In genomic region chr14:104756477-104757237, GRCh38 we compare ENCODE assay signal across 21 cellular contexts. TPM values are rescaled to one million over a fixed set of nuclear protein-coding genes. Genes with fewer than 3 reads are reported as not detected.
DNase-seq lines count a peak whose midpoint lies in the region; ATAC-seq and TF ChIP-seq lines count a peak whose summit lies in the region.
"Had no signal": no experiment of that assay in that cellular context is flagged by ENCODE, and none has a peak within 500 bp of the region (broad histone marks: within the 10 kb centered on the region; RNA-seq: fewer than 3 reads in every experiment).

No MANE protein-coding gene starts in this region.

- H4K8ac ChIP-seq in neuronal stem cell (ENCODE audit: low read depth, low read length) = peak overlapping the region; percentile 9

- no peaks in the 10 kb centered on the region for H3K9me2 ChIP-seq in GM23338 (ENCODE audit: insufficient read depth)

- intact Hi-C loops in activated CD4-positive, alpha-beta T cell treated with anti-CD3 and anti-CD28 coated beads for 36 hours (cut with DNase I, micrococcal nuclease) = no loop called here
- intact Hi-C loops in activated T-helper 1 cell treated with anti-CD3 and anti-CD28 coated beads, Interleukin-12 subunit alpha, Interleukin-12 subunit beta, Interleukin-2, Interleukin-4 antibody, amounts not matched to agents 30 ng/mL and 10 ng/mL and 1 ng/mL, durations not matched to agents 14 hours and 24 hours and 36 hours (cut with micrococcal nuclease) = no loop called here
- intact Hi-C loops in posterior vena cava (cut with DNase I) = no loop called here

- no peaks in the 10 kb centered on the region for H3K9me3 Mint-ChIP-seq in activated CD4-positive, alpha-beta T cell treated with anti-CD3 and anti-CD28 coated beads for 36 hours (ENCODE audit: low read depth)
- H3K9me3 Mint-ChIP-seq in activated T-helper 1 cell treated with anti-CD3 and anti-CD28 coated beads, Interleukin-12 subunit alpha, Interleukin-12 subunit beta, Interleukin-2, Interleukin-4 antibody, amounts not matched to agents 30 ng/mL and 10 ng/mL and 1 ng/mL, durations not matched to agents 14 hours and 24 hours and 36 hours = no peaks in the 10 kb centered on the region
- H3K9me3 Mint-ChIP-seq in GM23338 = peaks cover 5% of the 10 kb centered on the region; the same call in 2 of the 3 replicates
- H3K9me3 Mint-ChIP-seq: activated T-cell treated with anti-CD3 and anti-CD28 coated beads, Interleukin-2, amount 50 U/mL, for 72 hours; natural killer cell; type B pancreatic cell had no signal

- no peak for DNase-seq in activated CD4-positive, alpha-beta T cell treated with anti-CD3 and anti-CD28 coated beads for 36 hours
- DNase-seq in activated CD4-positive, alpha-beta T cell treated with anti-CD3 and anti-CD28 coated beads, Interleukin-2, amount 50 U/mL, for 1 hour = no peak
- DNase-seq in DND-41 (peak; percentile 82), neuronal stem cell (ENCODE audit: low spot score) (no peak), posterior vena cava (ENCODE audit: low spot score) (no peak), GM23338 (ENCODE audit: low spot score) (no peak)
- no peak for DNase-seq in activated T-helper 1 cell treated with anti-CD3 and anti-CD28 coated beads, Interleukin-12 subunit alpha, Interleukin-12 subunit beta, Interleukin-2, Interleukin-4 antibody, amounts not matched to agents 30 ng/mL and 10 ng/mL and 1 ng/mL, durations not matched to agents 14 hours and 24 hours and 36 hours (ENCODE audit: low spot score)
- DNase-seq: activated CD4-positive, alpha-beta T cell treated with anti-CD3 and anti-CD28 coated beads, Interleukin-2, amount 50 U/mL, for 48 hours; activated T-cell treated with anti-CD3 and anti-CD28 coated beads, Interleukin-2, amount 50 U/mL, for 72 hours; brain microvascular endothelial cell; Calu3; EL; MG63; natural killer cell; NCI-H1436 treated with DMSO at 0.1 percent for 48 hours; NCI-H2171 treated with DMSO at 0.1 percent for 48 hours; NCI-H69; stimulated activated CD4-positive, alpha-beta T cell treated with anti-CD3 and anti-CD28 coated beads, Interleukin-1b, Interleukin-23, amount 100 ng/mL, for 48 hours; stomach had no signal

- no peak for TF ChIP-seq CTCF in DND-41 (IDR thresholded peaks at IDR 0.05; ENCODE audit: borderline replicate concordance, extremely low read depth, low read length, poor library complexity, severe bottlenecking)
- TF ChIP-seq CTCF in GM23338 (conservative IDR thresholded peaks at IDR 0.05; ENCODE audit: low read depth in 2 of 2) = no peak

- peak overlapping the region; percentile 46 for H3K23ac ChIP-seq in neuronal stem cell (ENCODE audit: low read depth, low read length, poor library complexity)

- peak overlapping the region; percentile 35 for H3K9ac ChIP-seq in DND-41 (ENCODE audit: low read depth, low read length)
- H3K9ac ChIP-seq in neuronal stem cell (ENCODE audit: low read depth, low read length, poor library complexity) = no peak overlapping the region

- no peak overlapping the region for H2AK5ac ChIP-seq in neuronal stem cell (ENCODE audit: low read depth, low read length)

- no peak overlapping the region for H3K18ac ChIP-seq in neuronal stem cell (ENCODE audit: low read length)

- H4K91ac ChIP-seq in neuronal stem cell (ENCODE audit: low read depth, low read length, poor library complexity) = no peak overlapping the region

- H3K27me3 Mint-ChIP-seq in activated CD4-positive, alpha-beta T cell treated with anti-CD3 and anti-CD28 coated beads for 36 hours = no peaks in the 10 kb centered on the region
- no peaks in the 10 kb centered on the region for H3K27me3 Mint-ChIP-seq in activated T-helper 1 cell treated with anti-CD3 and anti-CD28 coated beads, Interleukin-12 subunit alpha, Interleukin-12 subunit beta, Interleukin-2, Interleukin-4 antibody, amounts not matched to agents 30 ng/mL and 10 ng/mL and 1 ng/mL, durations not matched to agents 14 hours and 24 hours and 36 hours (ENCODE audit: insufficient read depth)
- peaks cover 33% of the 10 kb centered on the region for H3K27me3 Mint-ChIP-seq in GM23338 (ENCODE audit: insufficient read depth, low read depth, poor library complexity)
- H3K27me3 Mint-ChIP-seq: type B pancreatic cell had no signal

- H3K4ac ChIP-seq in neuronal stem cell (ENCODE audit: low read length) = no peak overlapping the region

- H3K36me3 ChIP-seq in DND-41 (ENCODE audit: insufficient read depth, low read length) (peaks cover 74% of the 10 kb centered on the region), neuronal stem cell (replicated peaks in 1 of 2; ENCODE audit: control insufficient read depth in 2 of 2, insufficient read depth in 2 of 2, low read length in 2 of 2) (peaks cover 41 to 74% of the 10 kb centered on the region in 2 donors), GM23338 (ENCODE audit: insufficient read depth) (no peaks in the 10 kb centered on the region)

- H2BK120ac ChIP-seq in neuronal stem cell (ENCODE audit: low read depth, low read length) = no peak overlapping the region

- peaks cover 75% of the 10 kb centered on the region for H3K79me2 ChIP-seq in DND-41 (ENCODE audit: insufficient read depth, low read length)
- H3K79me2 ChIP-seq in GM23338 (replicated peaks; ENCODE audit: insufficient read depth) = peaks cover 39% of the 10 kb centered on the region

- H4K20me1 ChIP-seq in DND-41 (ENCODE audit: insufficient read depth, low read length) = peaks cover 79% of the 10 kb centered on the region
- peaks cover 11% of the 10 kb centered on the region for H4K20me1 ChIP-seq in GM23338 (replicated peaks; ENCODE audit: insufficient read depth)

- peaks cover 33% of the 10 kb centered on the region for H3K4me1 Mint-ChIP-seq in activated CD4-positive, alpha-beta T cell treated with anti-CD3 and anti-CD28 coated beads for 36 hours
- peaks cover 21% of the 10 kb centered on the region for H3K4me1 Mint-ChIP-seq in activated T-helper 1 cell treated with anti-CD3 and anti-CD28 coated beads, Interleukin-12 subunit alpha, Interleukin-12 subunit beta, Interleukin-2, Interleukin-4 antibody, amounts not matched to agents 30 ng/mL and 10 ng/mL and 1 ng/mL, durations not matched to agents 14 hours and 24 hours and 36 hours (ENCODE audit: low read depth)
- H3K4me1 Mint-ChIP-seq in GM23338 = peaks cover 30% of the 10 kb centered on the region

- peaks cover 36% of the 10 kb centered on the region for H3K36me3 Mint-ChIP-seq in activated CD4-positive, alpha-beta T cell treated with anti-CD3 and anti-CD28 coated beads for 36 hours (ENCODE audit: low read depth)
- H3K36me3 Mint-ChIP-seq in activated T-helper 1 cell treated with anti-CD3 and anti-CD28 coated beads, Interleukin-12 subunit alpha, Interleukin-12 subunit beta, Interleukin-2, Interleukin-4 antibody, amounts not matched to agents 30 ng/mL and 10 ng/mL and 1 ng/mL, durations not matched to agents 14 hours and 24 hours and 36 hours (ENCODE audit: low read depth) = peaks cover 15% of the 10 kb centered on the region
- H3K36me3 Mint-ChIP-seq in GM23338 (ENCODE audit: low read depth) = peaks cover 66% of the 10 kb centered on the region
- H3K36me3 Mint-ChIP-seq: natural killer cell had no signal

- no peak overlapping the region for H2AFZ ChIP-seq in DND-41 (ENCODE audit: low read depth, low read length)
- no peak overlapping the region for H2AFZ ChIP-seq in neuronal stem cell (ENCODE audit: low read length)
- no peak overlapping the region for H2AFZ ChIP-seq in GM23338

- H3K4me3 Mint-ChIP-seq in activated CD4-positive, alpha-beta T cell treated with anti-CD3 and anti-CD28 coated beads for 36 hours = no peak overlapping the region
- peak overlapping the region; percentile 33 for H3K4me3 Mint-ChIP-seq in activated T-helper 1 cell treated with anti-CD3 and anti-CD28 coated beads, Interleukin-12 subunit alpha, Interleukin-12 subunit beta, Interleukin-2, Interleukin-4 antibody, amounts not matched to agents 30 ng/mL and 10 ng/mL and 1 ng/mL, durations not matched to agents 14 hours and 24 hours and 36 hours
- no peak overlapping the region for H3K4me3 Mint-ChIP-seq in GM23338
- H3K4me3 Mint-ChIP-seq: natural killer cell had no signal

- no peaks in the 10 kb centered on the region for H3F3A ChIP-seq in GM23338 (replicated peaks; ENCODE audit: low read depth)

- H2BK5ac ChIP-seq in neuronal stem cell (ENCODE audit: low read length) = no peak overlapping the region

- no peak overlapping the region for H3K14ac ChIP-seq in neuronal stem cell (ENCODE audit: low read length)

- no peak overlapping the region for H2BK15ac ChIP-seq in neuronal stem cell (ENCODE audit: low read length)

- H3K4me1 ChIP-seq in DND-41 (ENCODE audit: insufficient read depth, low read length) = peaks cover 53% of the 10 kb centered on the region
- H3K4me1 ChIP-seq in neuronal stem cell (ENCODE audit: control insufficient read depth in 2 of 2, insufficient read depth in 1 of 2, low read depth in 1 of 2, low read length in 2 of 2) = peaks cover 12 to 16% of the 10 kb centered on the region in 2 donors
- peaks cover 6% of the 10 kb centered on the region; the same call in 1 of the 2 replicates for H3K4me1 ChIP-seq in GM23338 (ENCODE audit: insufficient read depth)

- H3K4me2 ChIP-seq in DND-41 (ENCODE audit: insufficient read depth, low read length) (peak overlapping the region; percentile 86), neuronal stem cell (ENCODE audit: insufficient read depth, low read length, poor library complexity, severe bottlenecking) (no peak overlapping the region), GM23338 (no peak overlapping the region)

- H3K27ac ChIP-seq in DND-41 (ENCODE audit: low read length) (peak overlapping the region; percentile 72), neuronal stem cell (replicated peaks; ENCODE audit: low read length) (no peak overlapping the region), GM23338 (ENCODE audit: low read depth) (no peak overlapping the region)
- H3K27ac ChIP-seq: brain microvascular endothelial cell, stomach had no signal

- H3K27ac Mint-ChIP-seq in activated CD4-positive, alpha-beta T cell treated with anti-CD3 and anti-CD28 coated beads for 36 hours = peak overlapping the region; percentile 24
- H3K27ac Mint-ChIP-seq in activated T-helper 1 cell treated with anti-CD3 and anti-CD28 coated beads, Interleukin-12 subunit alpha, Interleukin-12 subunit beta, Interleukin-2, Interleukin-4 antibody, amounts not matched to agents 30 ng/mL and 10 ng/mL and 1 ng/mL, durations not matched to agents 14 hours and 24 hours and 36 hours = peak overlapping the region; percentile 65
- H3K27ac Mint-ChIP-seq in GM23338 = no peak overlapping the region
- H3K27ac Mint-ChIP-seq: activated T-cell treated with anti-CD3 and anti-CD28 coated beads, Interleukin-2, amount 50 U/mL, for 72 hours; natural killer cell; type B pancreatic cell had no signal

- POLR2A ChIA-PET in activated CD4-positive, alpha-beta T cell treated with anti-CD3 and anti-CD28 coated beads for 36 hours (lab: Charles Lee) = no interaction called here

- H3K79me1 ChIP-seq in neuronal stem cell (ENCODE audit: low read depth, low read length) = peaks cover 44% of the 10 kb centered on the region

- no peak overlapping the region for H2BK12ac ChIP-seq in neuronal stem cell (ENCODE audit: low read length)

- H3K4me3 ChIP-seq in DND-41 (ENCODE audit: low read depth in 1 of 2, low read length in 2 of 2) (0 out of 4 replicates have a peak overlapping the region, but pooled peaks of 1 of the 2 experiments have one; percentile 33), neuronal stem cell (ENCODE audit: low read length in 2 of 2) (peak overlapping the region in 1 of 2 donors; percentile 3), GM23338 (no peak overlapping the region)
- H3K4me3 ChIP-seq: MG63, stomach had no signal

- no peaks in the 10 kb centered on the region for H3K27me3 ChIP-seq in DND-41 (ENCODE audit: insufficient read depth, low read length, poor library complexity)
- no peaks in the 10 kb centered on the region for H3K27me3 ChIP-seq in neuronal stem cell (ENCODE audit: control insufficient read depth in 3 of 3, insufficient read depth in 3 of 3, low read depth in 1 of 3, low read length in 3 of 3)
- H3K27me3 ChIP-seq in GM23338 (ENCODE audit: insufficient read depth) = no peaks in the 10 kb centered on the region
- H3K27me3 ChIP-seq: brain microvascular endothelial cell, MG63, stomach had no signal

- WGBS in neuronal stem cell (ENCODE audit: extremely low coverage in 2 of 2, insufficient read length in 2 of 2, insufficient replicate concordance in 1 of 2), 2 donors = no CpG with 5 or more reads among the region's 27 CpGs

- H3K9me3 ChIP-seq in DND-41 (ENCODE audit: insufficient read depth, low read length, severe bottlenecking) (no peaks in the 10 kb centered on the region), neuronal stem cell (replicated peaks in 1 of 2; ENCODE audit: control insufficient read depth in 2 of 2, insufficient read depth in 1 of 2, low read depth in 1 of 2, low read length in 2 of 2) (peaks cover 0 to 3% of the 10 kb centered on the region in 2 donors)
- H3K9me3 ChIP-seq: MG63, stomach had no signal

- CTCF ChIA-PET in activated CD4-positive, alpha-beta T cell treated with anti-CD3 and anti-CD28 coated beads for 36 hours (lab: Charles Lee) = interaction anchor here (0.6 to 1.1 kb wide), 2 partner anchors 12 to 1164 kb away, joined by 3 to 4 read pairs; no protein-coding TSS in a partner anchor

- ATAC-seq in activated CD4-positive, alpha-beta T cell treated with anti-CD3 and anti-CD28 coated beads for 36 hours = no peak
- ATAC-seq in DND-41 (ENCODE audit: insufficient read depth, low read depth) = peak; percentile 18
- no peak for ATAC-seq in GM18520 (IDR thresholded peaks at IDR 0.05; ENCODE audit: unreplicated experiment)
- no peak for ATAC-seq in GM23338
- ATAC-seq: activated T-cell treated with anti-CD3 and anti-CD28 coated beads, Interleukin-2, amount 50 U/mL, for 72 hours; natural killer cell had no signal

RNA-seq across cellular contexts. Expression of gene SIVA1, which starts 3.7 kb away (rescaled TPM):
- total RNA-seq in activated CD4-positive, alpha-beta T cell treated with anti-CD3 and anti-CD28 coated beads for 36 hours = 10 to 100 TPM; 47.1 to 97.1 TPM
- total RNA-seq in activated T-helper 1 cell treated with anti-CD3 and anti-CD28 coated beads, Interleukin-12 subunit alpha, Interleukin-12 subunit beta, Interleukin-2, Interleukin-4 antibody, amounts not matched to agents 30 ng/mL and 10 ng/mL and 1 ng/mL, durations not matched to agents 14 hours and 24 hours and 36 hours = 111 and 113 TPM in 2 replicates
- 109 TPM for polyA plus RNA-seq in neuronal stem cell (2013, experiment 1 of 2)
- 114 TPM for polyA plus RNA-seq in neuronal stem cell (2013, experiment 2 of 2)
- total RNA-seq in posterior vena cava = 10 to 100 TPM; 58.3 to 66.1 TPM
- total RNA-seq in GM23338 (2014; rRNA removed; shearing (Covaris generic)) = 381 and 392 TPM in 2 replicates
- polyA plus RNA-seq in GM23338 (2016; fragmentation: Nextera tagmentation; extraction: Ambion mirVana) = 215 and 225 TPM in 2 replicates

RNA-seq across cellular contexts. Expression of gene ADSS1, which starts 32.6 kb away (rescaled TPM):
- 1 to 10 TPM; 2.2 to 3.2 TPM for total RNA-seq in activated CD4-positive, alpha-beta T cell treated with anti-CD3 and anti-CD28 coated beads for 36 hours
- 1.1 and 1.2 TPM in 2 replicates for total RNA-seq in activated T-helper 1 cell treated with anti-CD3 and anti-CD28 coated beads, Interleukin-12 subunit alpha, Interleukin-12 subunit beta, Interleukin-2, Interleukin-4 antibody, amounts not matched to agents 30 ng/mL and 10 ng/mL and 1 ng/mL, durations not matched to agents 14 hours and 24 hours and 36 hours
- 23.8 TPM for polyA plus RNA-seq in neuronal stem cell (2013, experiment 1 of 2)
- polyA plus RNA-seq in neuronal stem cell (2013, experiment 2 of 2) = 21.4 TPM
- total RNA-seq in posterior vena cava = 10 to 100 TPM in 1 of 2 donors, 1 to 10 TPM in 1; 8.2 to 10.2 TPM
- 4.3 and 11.6 TPM in 2 replicates for total RNA-seq in GM23338 (2014; rRNA removed; shearing (Covaris generic))
- 9.5 and 12.4 TPM in 2 replicates for polyA plus RNA-seq in GM23338 (2016; fragmentation: Nextera tagmentation; extraction: Ambion mirVana)

RNA-seq across cellular contexts. Expression of gene AKT1, which starts 38.9 kb away (rescaled TPM):
- 100 to 1,000 TPM; 110 to 126 TPM for total RNA-seq in activated CD4-positive, alpha-beta T cell treated with anti-CD3 and anti-CD28 coated beads for 36 hours
- total RNA-seq in activated T-helper 1 cell treated with anti-CD3 and anti-CD28 coated beads, Interleukin-12 subunit alpha, Interleukin-12 subunit beta, Interleukin-2, Interleukin-4 antibody, amounts not matched to agents 30 ng/mL and 10 ng/mL and 1 ng/mL, durations not matched to agents 14 hours and 24 hours and 36 hours = 137 and 140 TPM in 2 replicates
- 84.4 TPM for polyA plus RNA-seq in neuronal stem cell (2013, experiment 1 of 2)
- 82.3 TPM for polyA plus RNA-seq in neuronal stem cell (2013, experiment 2 of 2)
- total RNA-seq in posterior vena cava = 100 to 1,000 TPM; 115 to 143 TPM
- 74.3 and 78.7 TPM in 2 replicates for total RNA-seq in GM23338 (2014; rRNA removed; shearing (Covaris generic))
- polyA plus RNA-seq in GM23338 (2016; fragmentation: Nextera tagmentation; extraction: Ambion mirVana) = 19.2 and 23.7 TPM in 2 replicates

RNA-seq across cellular contexts. Expression of gene ZBTB42, which starts 44.2 kb away (rescaled TPM):
- total RNA-seq in activated CD4-positive, alpha-beta T cell treated with anti-CD3 and anti-CD28 coated beads for 36 hours = 1 to 10 TPM; 1.5 to 2.0 TPM
- total RNA-seq in activated T-helper 1 cell treated with anti-CD3 and anti-CD28 coated beads, Interleukin-12 subunit alpha, Interleukin-12 subunit beta, Interleukin-2, Interleukin-4 antibody, amounts not matched to agents 30 ng/mL and 10 ng/mL and 1 ng/mL, durations not matched to agents 14 hours and 24 hours and 36 hours = 5.9 and 6.1 TPM in 2 replicates
- 0.95 TPM for polyA plus RNA-seq in neuronal stem cell (2013, experiment 1 of 2)
- 0.87 TPM for polyA plus RNA-seq in neuronal stem cell (2013, experiment 2 of 2)
- 1 to 10 TPM; 3.3 to 3.8 TPM for total RNA-seq in posterior vena cava
- 4.4 and 7.5 TPM in 2 replicates for total RNA-seq in GM23338 (2014; rRNA removed; shearing (Covaris generic))
- 0.66 and 0.70 TPM in 2 replicates for polyA plus RNA-seq in GM23338 (2016; fragmentation: Nextera tagmentation; extraction: Ambion mirVana)
